Comparison of ENCODE assay signal across 23 cellular contexts in the genomic region with DNA sequence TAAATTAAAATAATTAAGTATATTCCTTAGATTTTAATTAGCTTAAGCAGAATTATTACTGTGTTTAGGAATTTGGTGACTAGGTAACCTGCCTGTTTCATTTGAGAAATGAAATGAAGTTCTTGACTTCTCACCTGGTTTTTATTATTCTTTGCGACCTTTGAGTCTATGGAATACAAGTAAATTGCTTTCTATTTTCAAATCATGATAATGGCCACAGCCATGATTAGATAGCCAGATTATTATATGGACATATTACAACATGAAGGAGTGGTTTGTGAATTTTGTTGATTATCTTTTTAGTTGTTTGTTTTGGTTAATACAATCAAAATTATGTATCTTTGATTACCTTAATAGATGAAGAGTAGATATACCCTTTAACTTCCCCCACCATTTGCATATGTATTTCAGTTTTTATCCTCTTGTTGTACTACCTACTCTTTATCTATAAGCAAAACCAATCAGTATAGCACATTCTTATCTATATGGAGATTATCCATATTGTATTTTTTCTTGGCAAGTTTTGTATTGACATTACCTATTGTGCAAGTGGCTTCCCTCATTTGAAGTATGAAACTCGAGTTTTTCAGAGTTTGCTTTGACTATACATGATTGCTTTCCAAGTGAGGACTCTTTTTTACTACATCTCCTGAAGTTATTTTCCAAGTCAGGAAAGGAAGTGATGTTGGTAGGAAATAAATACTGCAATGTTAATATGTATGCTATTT.
"Had no signal": no experiment of that assay in that cellular context is flagged by ENCODE, and none has a peak within 500 bp of the region (broad histone marks: within the 10 kb centered on the region; RNA-seq: fewer than 3 reads in every experiment).

No MANE protein-coding gene starts in this region.

- H3K36me3 Mint-ChIP-seq: stimulated activated effector memory CD8-positive, alpha-beta T cell treated with anti-CD3 and anti-CD28 coated beads, Interleukin-12 subunit alpha, Interleukin-12 subunit beta, amount 100 ng/mL, for 72 hours had no signal

- H3K9me3 ChIP-seq: breast epithelium, left ventricle myocardium inferior, right lobe of liver, stomach, suprapubic skin, tibial nerve, vagina had no signal

- H3K4me3 ChIP-seq: breast epithelium, left ventricle myocardium inferior, right lobe of liver, skin epidermis, stomach, suprapubic skin, tibial nerve, vagina had no signal

- H3K27me3 Mint-ChIP-seq: activated naive CD8-positive, alpha-beta T cell treated with anti-CD3 and anti-CD28 coated beads, Interleukin-2, amount 10 ng/mL, durations not matched to agents 7 days and 5 days had no signal

- H3K4me1 ChIP-seq: breast epithelium, foreskin keratinocyte, suprapubic skin had no signal

- H3K27me3 ChIP-seq: breast epithelium, foreskin keratinocyte, right lobe of liver, stomach, suprapubic skin, tibial nerve, vagina had no signal

- H3K36me3 ChIP-seq: breast epithelium, left ventricle myocardium inferior, right lobe of liver had no signal

- H3K27ac Mint-ChIP-seq: activated naive CD8-positive, alpha-beta T cell treated with anti-CD3 and anti-CD28 coated beads, Interleukin-2, amount 10 ng/mL, durations not matched to agents 7 days and 5 days; stimulated activated effector memory CD8-positive, alpha-beta T cell treated with anti-CD3 and anti-CD28 coated beads, Interleukin-12 subunit alpha, Interleukin-12 subunit beta, amount 100 ng/mL, for 72 hours had no signal

- H3K4me3 Mint-ChIP-seq: activated naive CD8-positive, alpha-beta T cell treated with anti-CD3 and anti-CD28 coated beads, Interleukin-2, amount 10 ng/mL, durations not matched to agents 7 days and 5 days; stimulated activated effector memory CD8-positive, alpha-beta T cell treated with anti-CD3 and anti-CD28 coated beads, Interleukin-12 subunit alpha, Interleukin-12 subunit beta, amount 100 ng/mL, for 72 hours had no signal

- DNase-seq: activated CD4-positive, alpha-beta T cell treated with anti-CD3 and anti-CD28 coated beads, Interleukin-2, amount 50 U/mL, for 48 hours; activated naive CD4-positive, alpha-beta T cell treated with Interleukin-2 at 50 U/mL for 16 hours; activated naive CD8-positive, alpha-beta T cell treated with anti-CD3 and anti-CD28 coated beads, Interleukin-2, amount 10 ng/mL, durations not matched to agents 7 days and 5 days; activated T-cell treated with anti-CD3 and anti-CD28 coated beads, Interleukin-2, amount 50 U/mL, for 48 hours; amniotic stem cell; cortex of kidney; erythroblast; foreskin keratinocyte; hippocampal formation; kidney glomerular epithelial cell; left ventricle myocardium inferior; mammary epithelial cell; nucleus accumbens; right lobe of liver; stimulated activated CD4-positive, alpha-beta T cell treated with anti-CD3 and anti-CD28 coated beads, Interleukin-2, amount 100 ng/mL, for 24 hours; stomach; T-helper 9 cell had no signal

- H3K9me3 Mint-ChIP-seq: stimulated activated effector memory CD8-positive, alpha-beta T cell treated with anti-CD3 and anti-CD28 coated beads, Interleukin-12 subunit alpha, Interleukin-12 subunit beta, amount 100 ng/mL, for 72 hours had no signal

- H3K27ac ChIP-seq: breast epithelium, foreskin keratinocyte, left ventricle myocardium inferior, right lobe of liver, skin epidermis, stomach, suprapubic skin, tibial nerve, vagina had no signal
